Comparison of ENCODE assay signal across 1 cellular context in genomic region chr2:220334210-220334609, GRCh38.
TF ChIP-seq lines count a peak whose summit lies in the region.

No MANE protein-coding gene starts in this region.

TF ChIP-seq in IMR-90, 13 proteins besides CTCF, POLR2A, EP300 and RAD21 (continued from another document):
- TF ChIP-seq MAFK (IDR thresholded peaks at IDR 0.05; ENCODE audit: low read depth, low read length), result no peak
- TF ChIP-seq RCOR1 (IDR thresholded peaks at IDR 0.05; ENCODE audit: insufficient replicate concordance, low read length), result no peak
- no peak for TF ChIP-seq FOS (IDR thresholded peaks at IDR 0.05; ENCODE audit: low read depth, low read length)
- TF ChIP-seq BHLHE40 (IDR thresholded peaks at IDR 0.05; ENCODE audit: low read depth, low read length), result no peak
- no peak for TF ChIP-seq MAZ (IDR thresholded peaks at IDR 0.05; ENCODE audit: borderline replicate concordance, low read depth, low read length)
- no peak for TF ChIP-seq RFX5 (IDR thresholded peaks at IDR 0.05; ENCODE audit: low read depth, low read length)
- no peak for TF ChIP-seq CEBPB (IDR thresholded peaks at IDR 0.05; ENCODE audit: low read depth, low read length)
TF ChIP-seq in IMR-90: peak in this region for 0.
